Comparison of ENCODE assay signal across 19 cellular contexts in genomic region chr5:50301756-50302155, GRCh38.
DNase-seq lines count a peak whose midpoint lies in the region; ATAC-seq and TF ChIP-seq lines count a peak whose summit lies in the region.
"Had no signal": no experiment of that assay in that cellular context is flagged by ENCODE, and none has a peak within 500 bp of the region (broad histone marks: within the 10 kb centered on the region; RNA-seq: fewer than 3 reads in every experiment).

No MANE protein-coding gene starts in this region.

- H3K27me3 ChIP-seq in breast epithelium, result no peaks in the 10 kb centered on the region
- H3K27me3 ChIP-seq in SU-DHL-6 (ENCODE audit: low read length), result no peaks in the 10 kb centered on the region
- no peaks in the 10 kb centered on the region for H3K27me3 ChIP-seq in lower lobe of right lung (ENCODE audit: low read depth)
- H3K27me3 ChIP-seq in SK-N-SH (ENCODE audit: insufficient read depth), result no peaks in the 10 kb centered on the region

- no peaks in the 10 kb centered on the region for H3K4me1 ChIP-seq in breast epithelium
- no peaks in the 10 kb centered on the region for H3K4me1 ChIP-seq in lower lobe of right lung
- no peaks in the 10 kb centered on the region for H3K4me1 ChIP-seq in SK-N-SH (ENCODE audit: control insufficient read depth in 1 of 2, insufficient read depth in 2 of 2, low read depth in 1 of 2, low read length in 1 of 2)
- H3K4me1 ChIP-seq: Caco-2 had no signal

- intact Hi-C loops in MCF 10A (cut with micrococcal nuclease) (no loop called here), breast epithelium (cut with DNase I; ENCODE audit: low total_unique reads) (no loop called here), lower lobe of right lung (cut with DNase I) (no loop called here)

- POLR2A ChIA-PET in MCF 10A (lab: Yijun Ruan, JAX) (interaction anchor here (0.8 to 1.3 kb wide), 2 partner anchors 14 to 17 kb away, joined by 4 read pairs; no protein-coding TSS in a partner anchor), SK-N-SH (lab: Yijun Ruan, JAX) (no interaction called here)

- no peak overlapping the region for H3K4me3 Mint-ChIP-seq in MCF 10A (ENCODE audit: unreplicated experiment)
- H3K4me3 Mint-ChIP-seq: CD4-positive, alpha-beta T cell; GM23338 had no signal

- CTCF ChIA-PET in MCF 10A (lab: Yijun Ruan, JAX), result interaction anchor here (0.9 to 1.3 kb wide), 3 partner anchors 18 to 27 kb away, joined by 3 to 5 read pairs (median 4); no protein-coding TSS in a partner anchor
- CTCF ChIA-PET in SK-N-SH (lab: Yijun Ruan, JAX), result interaction anchor here (0.7 kb wide), 1 partner anchor 585 kb away, joined by 3 read pairs; no protein-coding TSS in a partner anchor

- H3K9ac ChIP-seq in SU-DHL-6 (ENCODE audit: low read length) (no peak overlapping the region), SK-N-SH (no peak overlapping the region)

- TF ChIP-seq RAD21 in SK-N-SH (IDR thresholded peaks at IDR 0.05; ENCODE audit: low read length), result no peak

- H3K9me3 ChIP-seq in breast epithelium (no peaks in the 10 kb centered on the region), SU-DHL-6 (ENCODE audit: insufficient read depth, low read length) (no peaks in the 10 kb centered on the region), lower lobe of right lung (no peaks in the 10 kb centered on the region), SK-N-SH (no peaks in the 10 kb centered on the region; the same call in 1 of the 2 replicates)
- H3K9me3 ChIP-seq: A549, Caco-2 had no signal

- H3K27me3 Mint-ChIP-seq in MCF 10A (ENCODE audit: insufficient read depth, unreplicated experiment), result no peaks in the 10 kb centered on the region
- H3K27me3 Mint-ChIP-seq: CD4-positive, alpha-beta T cell had no signal

- TF ChIP-seq EP300 in SK-N-SH (IDR thresholded peaks at IDR 0.05; ENCODE audit: borderline replicate concordance in 1 of 2, low read depth in 1 of 2, low read length in 1 of 2), result no peak

- H3K9me3 Mint-ChIP-seq in MCF 10A (ENCODE audit: unreplicated experiment), result no peaks in the 10 kb centered on the region

- H3K9me2 ChIP-seq in SU-DHL-6 (replicated peaks; ENCODE audit: insufficient read depth, low read length) (no peaks in the 10 kb centered on the region), SK-N-SH (no peaks in the 10 kb centered on the region)

- no TSS peak for BruUV-seq in MCF 10A (replicated peaks; lab: Mats Ljungman, UMichigan)

- no peaks in the 10 kb centered on the region for H3K36me3 Mint-ChIP-seq in MCF 10A (ENCODE audit: insufficient read depth, unreplicated experiment)

- H3K4me3 ChIP-seq in breast epithelium, result no peak overlapping the region
- H3K4me3 ChIP-seq in SU-DHL-6 (ENCODE audit: insufficient read depth, low read length, poor library complexity, severe bottlenecking), result no peak overlapping the region
- no peak overlapping the region for H3K4me3 ChIP-seq in lower lobe of right lung
- no peak overlapping the region for H3K4me3 ChIP-seq in SK-N-SH (ENCODE audit: low read depth in 2 of 2, low read length in 1 of 2)
- H3K4me3 ChIP-seq: A549, GM23338 had no signal

- DNase-seq in MCF 10A (ENCODE audit: unreplicated experiment), result peak; percentile 14
- no peak for DNase-seq in breast epithelium (ENCODE audit: low spot score in 2 of 2)
- DNase-seq in epithelial cell of prostate (ENCODE audit: low read depth, low spot score), result peak; percentile 16
- DNase-seq in lower lobe of right lung, result no peak
- no peak for DNase-seq in SK-N-SH
- no peak for DNase-seq in NCI-H1694 (lab: John Stamatoyannopoulos, UW)
- DNase-seq: AML-193; Caco-2; CD4-positive, alpha-beta T cell; DMS153; DMS79; GDM1; HCEC 1CT had no signal

- H3F3A ChIP-seq in SU-DHL-6 (ENCODE audit: insufficient read depth), result peaks cover 16% of the 10 kb centered on the region; the same call in 1 of the 2 replicates
- H3F3A ChIP-seq in SK-N-SH (replicated peaks; ENCODE audit: insufficient read depth), result peaks cover 18% of the 10 kb centered on the region

- H3K4me1 Mint-ChIP-seq in MCF 10A (ENCODE audit: insufficient read depth, unreplicated experiment), result peaks cover 10% of the 10 kb centered on the region
- H3K4me1 Mint-ChIP-seq: GM23338 had no signal

- TF ChIP-seq CTCF in MCF 10A (IDR thresholded peaks at IDR 0.05; ENCODE audit: unreplicated experiment) (no peak), breast epithelium (IDR thresholded peaks at IDR 0.05) (no peak), SU-DHL-6 (IDR thresholded peaks at IDR 0.05; ENCODE audit: insufficient read depth, low read length, poor library complexity, severe bottlenecking) (no peak), lower lobe of right lung (IDR thresholded peaks at IDR 0.05) (no peak), SK-N-SH (IDR thresholded peaks at IDR 0.05) (no peak)

- H3K79me2 ChIP-seq in SU-DHL-6 (ENCODE audit: insufficient read depth, low read length) (no peaks in the 10 kb centered on the region), SK-N-SH (ENCODE audit: insufficient read depth) (no peaks in the 10 kb centered on the region)

- no peaks in the 10 kb centered on the region for H4K20me1 ChIP-seq in SU-DHL-6 (ENCODE audit: low read depth, low read length)
- no peaks in the 10 kb centered on the region for H4K20me1 ChIP-seq in SK-N-SH (ENCODE audit: insufficient read depth)

- no peak for ATAC-seq in lower lobe of right lung
- ATAC-seq: A549, GM23338 had no signal

- H3K27ac ChIP-seq in breast epithelium, result no peak overlapping the region
- H3K27ac ChIP-seq in SU-DHL-6 (ENCODE audit: low read depth, low read length), result peak overlapping the region; percentile 92
- H3K27ac ChIP-seq in epithelial cell of prostate, result peak overlapping the region; percentile 95
- no peak overlapping the region for H3K27ac ChIP-seq in lower lobe of right lung
- H3K27ac ChIP-seq in SK-N-SH (ENCODE audit: low read depth in 2 of 2, low read length in 1 of 2), result no peak overlapping the region
- H3K27ac ChIP-seq: 22Rv1, C4-2B, HL-60 had no signal

- no peak for TF ChIP-seq POLR2A in breast epithelium (IDR thresholded peaks at IDR 0.05)

- WGBS in SK-N-SH (ENCODE audit: low lambda C conversion rate), result 3% methylated on average over 1 of the region's 1 CpG

- H3K27ac Mint-ChIP-seq in MCF 10A (ENCODE audit: low read depth, unreplicated experiment), result peak overlapping the region; percentile 81
- H3K27ac Mint-ChIP-seq: CD4-positive, alpha-beta T cell; GM23338 had no signal

- H2AFZ ChIP-seq in SU-DHL-6 (ENCODE audit: low read depth, low read length, severe bottlenecking) (no peak overlapping the region), SK-N-SH (ENCODE audit: low read depth) (no peak overlapping the region; the same call in 1 of the 2 replicates)
- H2AFZ ChIP-seq: GM23338 had no signal

- H3K36me3 ChIP-seq in breast epithelium, result no peaks in the 10 kb centered on the region
- H3K36me3 ChIP-seq in SU-DHL-6 (ENCODE audit: low read length), result no peaks in the 10 kb centered on the region
- H3K36me3 ChIP-seq in lower lobe of right lung, result no peaks in the 10 kb centered on the region
- H3K36me3 ChIP-seq in SK-N-SH (replicated peaks in 1 of 2; ENCODE audit: control insufficient read depth in 1 of 2, insufficient read depth in 2 of 2, low read length in 1 of 2), result no peaks in the 10 kb centered on the region

- H3K4me2 ChIP-seq in SU-DHL-6 (ENCODE audit: low read depth, low read length, poor library complexity, severe bottlenecking) (no peak overlapping the region), SK-N-SH (no peak overlapping the region)
- H3K4me2 ChIP-seq: GM23338 had no signal

TF ChIP-seq in SK-N-SH, 30 proteins besides CTCF, POLR2A, EP300 and RAD21 (continues in another document):
- no peak for TF ChIP-seq TCF12 (IDR thresholded peaks at IDR 0.05)
- TF ChIP-seq REST (IDR thresholded peaks at IDR 0.05; ENCODE audit: low read depth, low read length), result no peak
- TF ChIP-seq MXI1 (IDR thresholded peaks at IDR 0.05; ENCODE audit: low read depth, low read length), result no peak
- TF ChIP-seq USF2 (IDR thresholded peaks at IDR 0.05; ENCODE audit: borderline replicate concordance, low read depth, low read length), result no peak
- TF ChIP-seq EZH2phosphoT487 (IDR thresholded peaks at IDR 0.05; ENCODE audit: borderline replicate concordance, low read depth), result no peak
- TF ChIP-seq GABPA (IDR thresholded peaks at IDR 0.05; ENCODE audit: low read depth), result no peak

Comparison
In these comparisons a context has a peak if more than half of its experiments do, and no peak if none do; other contexts are left out.
1. DNase-seq: peak in MCF 10A (single experiment) and epithelial cell of prostate (single experiment); none in breast epithelium (0 of 2), lower lobe of right lung (single experiment), SK-N-SH (single experiment) and NCI-H1694 (single experiment).
2. H3K27ac ChIP-seq: peak in SU-DHL-6 (single experiment) and epithelial cell of prostate (single experiment); none in breast epithelium (0 of 2), lower lobe of right lung (single experiment) and SK-N-SH (0 of 2).